20 cellular contexts compared by ENCODE assay signal in genomic region chr14:95386536-95386935, GRCh38.
"Had no signal": no experiment of that assay in that cellular context is flagged by ENCODE, and none has a peak within 500 bp of the region (broad histone marks: within the 10 kb centered on the region; RNA-seq: fewer than 3 reads in every experiment).

No MANE protein-coding gene starts in this region.

- H3K27ac Mint-ChIP-seq: naive thymus-derived CD8-positive, alpha-beta T cell had no signal

- H3K4me1 ChIP-seq: gastroesophageal sphincter, stomach, transverse colon had no signal

- H3K27me3 ChIP-seq: dorsolateral prefrontal cortex, gastroesophageal sphincter, right atrium auricular region, stomach, transverse colon had no signal

- DNase-seq: dorsolateral prefrontal cortex; effector CD8-positive, alpha-beta T cell; glutamatergic neuron; left colon; left ventricle myocardium superior; mucosa of descending colon; naive thymus-derived CD8-positive, alpha-beta T cell; posterior cingulate gyrus; small intestine; stimulated activated CD4-positive, alpha-beta T cell treated with anti-CD3 and anti-CD28 coated beads, Interleukin-12 subunit alpha, Interleukin-12 subunit beta, amount 100 ng/mL, for 4 hours; stimulated activated naive CD4-positive, alpha-beta T cell; stomach; substantia nigra; transverse colon had no signal

- ATAC-seq: esophagus mucosa; gastroesophageal sphincter; left colon; left ventricle myocardium superior; mucosa of descending colon; naive thymus-derived CD8-positive, alpha-beta T cell had no signal

- H3K9me3 ChIP-seq: mucosa of descending colon, thoracic aorta, transverse colon had no signal

- H3K27ac ChIP-seq: coronary artery, gastroesophageal sphincter, right atrium auricular region, stomach, thoracic aorta, transverse colon had no signal

- H3K4me3 Mint-ChIP-seq: naive thymus-derived CD8-positive, alpha-beta T cell; neural crest cell had no signal

- H3K36me3 ChIP-seq: gastroesophageal sphincter, right atrium auricular region, stomach, thoracic aorta, transverse colon had no signal

- H3K4me3 ChIP-seq: coronary artery, dorsolateral prefrontal cortex, gastroesophageal sphincter, mucosa of descending colon, right atrium auricular region, stomach, thoracic aorta, transverse colon had no signal
